Comparison of ENCODE assay signal across 16 cellular contexts in genomic region chr12:15650399-15651128, GRCh38.
DNase-seq lines count a peak whose midpoint lies in the region; ATAC-seq and TF ChIP-seq lines count a peak whose summit lies in the region.
"Had no signal": no experiment of that assay in that cellular context is flagged by ENCODE, and none has a peak within 500 bp of the region (broad histone marks: within the 10 kb centered on the region; RNA-seq: fewer than 3 reads in every experiment).

No MANE protein-coding gene starts in this region.

- H3K4me2 ChIP-seq in GM23338 (no peak overlapping the region), SK-N-SH (peak overlapping the region; percentile 47; the same call in 1 of the 2 replicates), hepatocyte (peak overlapping the region; percentile 24), parathyroid adenoma (ENCODE audit: low read length) (peak overlapping the region; percentile 39)

- no peaks in the 10 kb centered on the region for H4K20me1 ChIP-seq in GM23338 (replicated peaks; ENCODE audit: insufficient read depth)
- H4K20me1 ChIP-seq in SK-N-SH (ENCODE audit: insufficient read depth): no peaks in the 10 kb centered on the region
- no peaks in the 10 kb centered on the region for H4K20me1 ChIP-seq in hepatocyte (ENCODE audit: insufficient read depth, poor library complexity, severe bottlenecking)

- H3K36me3 ChIP-seq in GM23338 (ENCODE audit: insufficient read depth): no peaks in the 10 kb centered on the region
- H3K36me3 ChIP-seq in SK-N-SH (replicated peaks in 1 of 2; ENCODE audit: control insufficient read depth in 1 of 2, insufficient read depth in 2 of 2, low read length in 1 of 2): peaks cover 2 to 43% of the 10 kb centered on the region in 2 experiments
- H3K36me3 ChIP-seq in hepatocyte (replicated peaks; ENCODE audit: insufficient read depth, low read depth): no peaks in the 10 kb centered on the region
- no peaks in the 10 kb centered on the region for H3K36me3 ChIP-seq in parathyroid adenoma (ENCODE audit: control insufficient read depth, insufficient read depth, low read length)

- CTCF ChIA-PET in SK-N-SH (lab: Yijun Ruan, JAX): no interaction called here

- H3K27me3 ChIP-seq in GM23338 (ENCODE audit: insufficient read depth) (no peaks in the 10 kb centered on the region), SK-N-SH (ENCODE audit: insufficient read depth) (no peaks in the 10 kb centered on the region), hepatocyte (no peaks in the 10 kb centered on the region), parathyroid adenoma (ENCODE audit: control insufficient read depth, insufficient read depth, low read length) (no peaks in the 10 kb centered on the region)
- H3K27me3 ChIP-seq: SJSA1, testis had no signal

- H3K27ac ChIP-seq in GM23338 (ENCODE audit: low read depth) (no peak overlapping the region), SK-N-SH (ENCODE audit: low read depth in 2 of 2, low read length in 1 of 2) (peak overlapping the region in 1 of 2 experiments; percentile 43; a peak in 1 of 4 replicates), hepatocyte (peak overlapping the region; percentile 62), parathyroid adenoma (no peak overlapping the region)
- H3K27ac ChIP-seq: SJSA1, testis had no signal

- H3K36me3 Mint-ChIP-seq in GM23338 (ENCODE audit: low read depth): no peaks in the 10 kb centered on the region
- H3K36me3 Mint-ChIP-seq: activated naive CD4-positive, alpha-beta T cell treated with anti-CD3 and anti-CD28 coated beads, Interleukin-2, amount 10 ng/mL, durations not matched to agents 7 days and 5 days; CD8-positive, alpha-beta T cell had no signal

- H3K27ac Mint-ChIP-seq in GM23338: no peak overlapping the region
- H3K27ac Mint-ChIP-seq: activated naive CD4-positive, alpha-beta T cell treated with anti-CD3 and anti-CD28 coated beads, Interleukin-2, amount 10 ng/mL, durations not matched to agents 7 days and 5 days; CD8-positive, alpha-beta T cell had no signal

- ATAC-seq in GM23338 (peak; percentile 59), HG02759 (IDR thresholded peaks at IDR 0.05; ENCODE audit: unreplicated experiment) (no peak), GM18505 (IDR thresholded peaks at IDR 0.05; ENCODE audit: unreplicated experiment) (no peak)
- ATAC-seq: activated T-cell treated with anti-CD3 and anti-CD28 coated beads, Interleukin-2, amount 50 U/mL, for 4 hours; CD8-positive, alpha-beta T cell; PC-3 had no signal

- no peak for TF ChIP-seq CTCF in GM23338 (conservative IDR thresholded peaks at IDR 0.05; ENCODE audit: low read depth in 2 of 2)
- no peak for TF ChIP-seq CTCF in SK-N-SH (IDR thresholded peaks at IDR 0.05)
- TF ChIP-seq CTCF in hepatocyte (IDR thresholded peaks at IDR 0.05; ENCODE audit: poor library complexity): no peak
- no peak for TF ChIP-seq CTCF in parathyroid adenoma (IDR thresholded peaks at IDR 0.05)

- no peaks in the 10 kb centered on the region for H3K9me2 ChIP-seq in GM23338 (ENCODE audit: insufficient read depth)
- no peaks in the 10 kb centered on the region for H3K9me2 ChIP-seq in SK-N-SH
- H3K9me2 ChIP-seq in hepatocyte (replicated peaks; ENCODE audit: insufficient read depth): no peaks in the 10 kb centered on the region

- no peaks in the 10 kb centered on the region for H3K79me2 ChIP-seq in GM23338 (replicated peaks; ENCODE audit: insufficient read depth)
- H3K79me2 ChIP-seq in SK-N-SH (ENCODE audit: insufficient read depth): no peaks in the 10 kb centered on the region
- no peaks in the 10 kb centered on the region for H3K79me2 ChIP-seq in hepatocyte
- no peaks in the 10 kb centered on the region for H3K79me2 ChIP-seq in parathyroid adenoma

- POLR2A ChIA-PET in SK-N-SH (lab: Yijun Ruan, JAX): no interaction called here

- H3K9me3 ChIP-seq in SK-N-SH (no peaks in the 10 kb centered on the region), hepatocyte (ENCODE audit: low read depth) (no peaks in the 10 kb centered on the region), parathyroid adenoma (ENCODE audit: control insufficient read depth, low read length) (no peaks in the 10 kb centered on the region)
- H3K9me3 ChIP-seq: SJSA1, testis had no signal

- H3K4me3 ChIP-seq in GM23338 (no peak overlapping the region), SK-N-SH (ENCODE audit: low read depth in 2 of 2, low read length in 1 of 2) (no peak overlapping the region), hepatocyte (no peak overlapping the region), parathyroid adenoma (ENCODE audit: low read depth, low read length) (no peak overlapping the region)
- H3K4me3 ChIP-seq: SJSA1, testis had no signal

- DNase-seq in GM23338 (ENCODE audit: low spot score) (no peak), SK-N-SH (no peak), hepatocyte (ENCODE audit: low spot score) (no peak), NCI-H2171 (lab: John Stamatoyannopoulos, UW) (no peak), NCI-H748 (lab: John Stamatoyannopoulos, UW; ENCODE audit: unreplicated experiment) (no peak)
- DNase-seq: activated naive CD4-positive, alpha-beta T cell treated with anti-CD3 and anti-CD28 coated beads, Interleukin-2, amount 10 ng/mL, durations not matched to agents 7 days and 5 days; activated T-cell treated with anti-CD3 and anti-CD28 coated beads, Interleukin-2, amount 50 U/mL, for 4 hours; CD8-positive, alpha-beta T cell; NCI-H1436 treated with DMSO at 0.1 percent for 48 hours; PC-3; T-helper 9 cell; testis had no signal

- no peak for TF ChIP-seq POLR2A in GM18505 (IDR thresholded peaks at IDR 0.05; ENCODE audit: borderline replicate concordance, extremely low read depth, insufficient read depth, insufficient read length)

- H2AFZ ChIP-seq in GM23338 (no peak overlapping the region), SK-N-SH (ENCODE audit: low read depth) (no peak overlapping the region), hepatocyte (no peak overlapping the region), parathyroid adenoma (no peak overlapping the region)

- whole genome bisulfite sequencing in SK-N-SH (ENCODE audit: low lambda C conversion rate): 39% methylated on average over 6 of the region's 6 CpGs
- WGBS in hepatocyte (ENCODE audit: low lambda C conversion rate, missing lambda C conversion rate): 56% methylated on average over 6 of the region's 6 CpGs

- H3F3A ChIP-seq in GM23338 (replicated peaks; ENCODE audit: low read depth): no peaks in the 10 kb centered on the region
- peaks cover 21% of the 10 kb centered on the region for H3F3A ChIP-seq in SK-N-SH (replicated peaks; ENCODE audit: insufficient read depth)

- peaks cover 12% of the 10 kb centered on the region for H3K4me1 Mint-ChIP-seq in GM23338
- H3K4me1 Mint-ChIP-seq: activated naive CD4-positive, alpha-beta T cell treated with anti-CD3 and anti-CD28 coated beads, Interleukin-2, amount 10 ng/mL, durations not matched to agents 7 days and 5 days had no signal

- H3K4me1 ChIP-seq in GM23338 (ENCODE audit: insufficient read depth) (0 out of 2 replicates have a peak, but pooled peaks cover 3% of the 10 kb centered on the region), SK-N-SH (ENCODE audit: control insufficient read depth in 1 of 2, insufficient read depth in 2 of 2, low read depth in 1 of 2, low read length in 1 of 2) (peaks cover 8 to 18% of the 10 kb centered on the region in 2 experiments; a peak in 3 of 4 replicates), hepatocyte (ENCODE audit: insufficient read depth) (no peaks in the 10 kb centered on the region), parathyroid adenoma (no peaks in the 10 kb centered on the region)
- H3K4me1 ChIP-seq: testis had no signal

- no peaks in the 10 kb centered on the region for H3K27me3 Mint-ChIP-seq in GM23338 (ENCODE audit: insufficient read depth, low read depth, poor library complexity)
- H3K27me3 Mint-ChIP-seq: activated naive CD4-positive, alpha-beta T cell treated with anti-CD3 and anti-CD28 coated beads, Interleukin-2, amount 10 ng/mL, durations not matched to agents 7 days and 5 days had no signal

- no peak overlapping the region for H3K4me3 Mint-ChIP-seq in GM23338
- H3K4me3 Mint-ChIP-seq: activated naive CD4-positive, alpha-beta T cell treated with anti-CD3 and anti-CD28 coated beads, Interleukin-2, amount 10 ng/mL, durations not matched to agents 7 days and 5 days; activated T-cell treated with anti-CD3 and anti-CD28 coated beads, Interleukin-2, amount 50 U/mL, for 4 hours; CD8-positive, alpha-beta T cell had no signal

- no peak for TF ChIP-seq RAD21 in SK-N-SH (IDR thresholded peaks at IDR 0.05; ENCODE audit: low read length)

- no peaks in the 10 kb centered on the region for H3K9me3 Mint-ChIP-seq in GM23338
- H3K9me3 Mint-ChIP-seq: activated naive CD4-positive, alpha-beta T cell treated with anti-CD3 and anti-CD28 coated beads, Interleukin-2, amount 10 ng/mL, durations not matched to agents 7 days and 5 days; activated T-cell treated with anti-CD3 and anti-CD28 coated beads, Interleukin-2, amount 50 U/mL, for 4 hours; CD8-positive, alpha-beta T cell had no signal

- H3K9ac ChIP-seq in SK-N-SH: no peak overlapping the region
- no peak overlapping the region for H3K9ac ChIP-seq in parathyroid adenoma

- TF ChIP-seq EP300 in SK-N-SH (IDR thresholded peaks at IDR 0.05; ENCODE audit: borderline replicate concordance in 1 of 2, low read depth in 1 of 2, low read length in 1 of 2): no peak

TF ChIP-seq in GM23338, 12 proteins besides CTCF, POLR2A, EP300 and RAD21 (continues in another document):
- TF ChIP-seq STAT1 (IDR thresholded peaks at IDR 0.05; ENCODE audit: unreplicated experiment): no peak

TF ChIP-seq in SK-N-SH, 30 proteins besides CTCF, POLR2A, EP300 and RAD21 (continues in another document):
- TF ChIP-seq ELF1 (IDR thresholded peaks at IDR 0.05) (no peak), RCOR1 (IDR thresholded peaks at IDR 0.05; ENCODE audit: low read length) (no peak), GABPA (IDR thresholded peaks at IDR 0.05; ENCODE audit: low read depth) (no peak), TCF12 (IDR thresholded peaks at IDR 0.05) (no peak), ZBTB33 (IDR thresholded peaks at IDR 0.05; ENCODE audit: borderline replicate concordance, low read depth) (no peak), SIN3A (IDR thresholded peaks at IDR 0.05; ENCODE audit: borderline replicate concordance, low read depth, low read length) (no peak), FOXJ3 (CRISPR knock-in tag; IDR thresholded peaks at IDR 0.05) (no peak), TAF1 (IDR thresholded peaks at IDR 0.05; ENCODE audit: borderline replicate concordance, low read depth, low read length) (no peak)
